Comparison of ENCODE assay signal across 8 cellular contexts in genomic region chr1:11802973-11803885, GRCh38. TPM values are rescaled to one million over a fixed set of nuclear protein-coding genes. Genes with fewer than 3 reads are reported as not detected.
DNase-seq lines count a peak whose midpoint lies in the region; ATAC-seq and TF ChIP-seq lines count a peak whose summit lies in the region.

No MANE protein-coding gene starts in this region.

- H3K4me3 ChIP-seq in Peyer's patch = peak overlapping the region; percentile 28 to 58 (median 50)
- H3K4me3 ChIP-seq in neural progenitor cell = peak overlapping the region; percentile 51

- peak; percentile 95 for DNase-seq in DMS 273 treated with DMSO at 0.1 percent for 48 hours (lab: John Stamatoyannopoulos, UW)
- DNase-seq in Peyer's patch = peak; percentile 88 to 95 (median 88)
- peak; percentile 59 for DNase-seq in activated gamma-delta T cell treated with anti-CD3 and anti-CD28 coated beads, Interleukin-2, amount 50 U/mL, for 16 hours (ENCODE audit: low read depth)
- peak; percentile 90 for DNase-seq in foreskin melanocyte
- DNase-seq in neural progenitor cell (ENCODE audit: low spot score) = peak; percentile 95

- peaks cover 11% of the 10 kb centered on the region for H3K36me3 Mint-ChIP-seq in neural progenitor cell
- peaks cover 14% of the 10 kb centered on the region for H3K36me3 Mint-ChIP-seq in stimulated activated naive CD8-positive, alpha-beta T cell treated with anti-CD3 and anti-CD28 coated beads, Interleukin-15, Interleukin-2, amounts not matched to agents 100 ng/mL and 50 ng/mL, for 24 hours (ENCODE audit: low read depth)

- peaks cover 38% of the 10 kb centered on the region for H3F3A ChIP-seq in neural progenitor cell (ENCODE audit: low read depth)

- no peaks in the 10 kb centered on the region for H3K9me3 Mint-ChIP-seq in neural progenitor cell
- H3K9me3 Mint-ChIP-seq in stimulated activated naive CD8-positive, alpha-beta T cell treated with anti-CD3 and anti-CD28 coated beads, Interleukin-15, Interleukin-2, amounts not matched to agents 100 ng/mL and 50 ng/mL, for 24 hours = no peaks in the 10 kb centered on the region

- H3K9ac ChIP-seq in neural progenitor cell = no peak overlapping the region

- H3K79me2 ChIP-seq in neural progenitor cell (ENCODE audit: low read depth) = peaks cover 32% of the 10 kb centered on the region

- H3K4me2 ChIP-seq in neural progenitor cell = peak overlapping the region; percentile 88

- H3K9me3 ChIP-seq in Peyer's patch (no peaks in the 10 kb centered on the region), neural progenitor cell (ENCODE audit: low read depth) (no peaks in the 10 kb centered on the region)

- H3K27me3 ChIP-seq in Peyer's patch = no peaks in the 10 kb centered on the region
- no peaks in the 10 kb centered on the region for H3K27me3 ChIP-seq in neural progenitor cell

- peak overlapping the region; percentile 92 for H3K27ac Mint-ChIP-seq in neural progenitor cell
- peak overlapping the region; percentile 58 for H3K27ac Mint-ChIP-seq in stimulated activated naive CD8-positive, alpha-beta T cell treated with anti-CD3 and anti-CD28 coated beads, Interleukin-15, Interleukin-2, amounts not matched to agents 100 ng/mL and 50 ng/mL, for 24 hours

- peaks cover 23% of the 10 kb centered on the region for H4K20me1 ChIP-seq in neural progenitor cell (ENCODE audit: low read depth)

- ATAC-seq in HG03432 (IDR thresholded peaks at IDR 0.05; ENCODE audit: unreplicated experiment) (peak; percentile 17), HG02973 (IDR thresholded peaks at IDR 0.05; ENCODE audit: unreplicated experiment) (no peak)

- H3K4me1 Mint-ChIP-seq in neural progenitor cell = peaks cover 57% of the 10 kb centered on the region
- peaks cover 58% of the 10 kb centered on the region for H3K4me1 Mint-ChIP-seq in stimulated activated naive CD8-positive, alpha-beta T cell treated with anti-CD3 and anti-CD28 coated beads, Interleukin-15, Interleukin-2, amounts not matched to agents 100 ng/mL and 50 ng/mL, for 24 hours (ENCODE audit: low read depth)

- TF ChIP-seq POLR2A in Peyer's patch (IDR thresholded peaks at IDR 0.05) = peak in 1 of 2 donors; percentile 13

- H3K4me1 ChIP-seq in Peyer's patch (peaks cover 3 to 40% (median 25%) of the 10 kb centered on the region in 4 donors), neural progenitor cell (peaks cover 40% of the 10 kb centered on the region)

- TF ChIP-seq CTCF in Peyer's patch (IDR thresholded peaks at IDR 0.05) (peak in 1 of 6 experiments; percentile 2), neural progenitor cell (IDR thresholded peaks at IDR 0.05) (no peak)

- peak overlapping the region; percentile 48 to 98 (median 92) for H3K27ac ChIP-seq in Peyer's patch
- H3K27ac ChIP-seq in neural progenitor cell = no peak overlapping the region

- peaks cover 5% of the 10 kb centered on the region for H3K27me3 Mint-ChIP-seq in neural progenitor cell (ENCODE audit: insufficient read depth, low read depth)
- no peaks in the 10 kb centered on the region for H3K27me3 Mint-ChIP-seq in stimulated activated naive CD8-positive, alpha-beta T cell treated with anti-CD3 and anti-CD28 coated beads, Interleukin-15, Interleukin-2, amounts not matched to agents 100 ng/mL and 50 ng/mL, for 24 hours

- H3K36me3 ChIP-seq in Peyer's patch (peaks cover 0 to 34% (median 0%) of the 10 kb centered on the region in 3 donors), neural progenitor cell (peaks cover 1% of the 10 kb centered on the region)

- peak overlapping the region; percentile 96 for H3K4me3 Mint-ChIP-seq in neural progenitor cell
- H3K4me3 Mint-ChIP-seq in stimulated activated naive CD8-positive, alpha-beta T cell treated with anti-CD3 and anti-CD28 coated beads, Interleukin-15, Interleukin-2, amounts not matched to agents 100 ng/mL and 50 ng/mL, for 24 hours = peak overlapping the region; percentile 79

- H2AFZ ChIP-seq in neural progenitor cell (replicated peaks) = peak overlapping the region; percentile 51

RNA-seq across cellular contexts. Expression of gene MTHFR, which starts 2.5 kb away (rescaled TPM):
- 100 to 1,000 TPM in 1 of 4 donors, 10 to 100 TPM in 3; 82.0 to 130 (median 87.3) TPM for total RNA-seq in Peyer's patch
- 7.0 and 14.3 TPM in 2 replicates for total RNA-seq in neural progenitor cell (ENCODE audit: low replicate concordance)

RNA-seq across cellular contexts. Expression of gene CLCN6, which starts 2.8 kb away (rescaled TPM):
- total RNA-seq in Peyer's patch = 10 to 100 TPM; 28.4 to 63.7 (median 30.2) TPM
- 10.3 and 15.6 TPM in 2 replicates for total RNA-seq in neural progenitor cell (ENCODE audit: low replicate concordance)

RNA-seq across cellular contexts. Expression of gene C1orf167, which starts 41.2 kb away (rescaled TPM):
- total RNA-seq in Peyer's patch = not detected
- 0.22 TPM in 1 of 2 replicates, not detected in the other for total RNA-seq in neural progenitor cell (ENCODE audit: low replicate concordance)

RNA-seq across cellular contexts. Expression of gene NPPA, which starts 44.4 kb away (rescaled TPM):
- total RNA-seq in Peyer's patch (not detected), neural progenitor cell (ENCODE audit: low replicate concordance) (not detected in 2 replicates)

RNA-seq across cellular contexts. Expression of gene NPPB, which starts 55.5 kb away (rescaled TPM):
- total RNA-seq in Peyer's patch (not detected), neural progenitor cell (ENCODE audit: low replicate concordance) (not detected in 2 replicates)
